Comparison of ENCODE assay signal across 28 cellular contexts in the genomic region with DNA sequence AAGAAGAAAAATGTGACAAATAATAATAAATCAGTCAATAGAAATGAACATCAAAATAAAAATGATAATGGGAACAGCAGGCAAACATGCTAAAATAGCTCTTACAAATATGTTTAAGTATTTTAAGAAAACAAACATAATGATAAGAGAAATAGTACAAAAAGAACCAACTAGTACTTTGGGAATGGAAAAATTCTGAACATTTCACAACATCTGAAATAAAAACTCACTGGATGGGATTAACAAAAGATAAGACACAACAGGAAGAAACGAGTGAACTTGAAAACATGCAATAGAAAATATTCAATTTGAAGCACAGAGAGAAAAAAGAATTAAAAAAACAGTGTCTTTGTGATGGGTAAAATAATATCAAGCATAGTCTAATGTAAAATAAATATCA.
"Had no signal": no experiment of that assay in that cellular context is flagged by ENCODE, and none has a peak within 500 bp of the region (broad histone marks: within the 10 kb centered on the region; RNA-seq: fewer than 3 reads in every experiment).

No MANE protein-coding gene starts in this region.

- DNase-seq: dermis blood vessel endothelial cell; effector memory CD4-positive, alpha-beta T cell; erythroblast; esophagus squamous epithelium; foreskin keratinocyte; hypothalamus; immature natural killer cell; left colon; natural killer cell; pancreas; retina; right lobe of liver; small intestine; stimulated activated CD4-positive, alpha-beta T cell treated with anti-CD3 and anti-CD28 coated beads, Interleukin-15, amount 100 ng/mL, for 24 hours; stimulated activated CD4-positive, alpha-beta T cell treated with anti-CD3 and anti-CD28 coated beads, Interleukin-2, amount 100 ng/mL, for 48 hours; stimulated activated naive B cell treated with anti-CD40 and anti-IgM and Interleukin-4, amounts not matched to agents 10 μg/mL and 1 μg/mL and 100 μg/mL, for 72 hours; upper lobe of left lung had no signal

- FAIRE-seq: pancreas, small intestine, urothelium cell line had no signal

- H3K9me3 ChIP-seq: neutrophil, pancreas, right lobe of liver, upper lobe of left lung had no signal

- H3K27ac Mint-ChIP-seq: immature natural killer cell; memory B cell; natural killer cell; stimulated activated naive B cell treated with anti-CD40 and anti-IgM and Interleukin-4, amounts not matched to agents 10 μg/mL and 1 μg/mL and 100 μg/mL, for 72 hours; stimulated activated naive CD8-positive, alpha-beta T cell treated with anti-CD3 and anti-CD28 coated beads, Interleukin-15, Interleukin-2, amounts not matched to agents 100 ng/mL and 50 ng/mL, for 24 hours had no signal

- H3K27me3 ChIP-seq: esophagus squamous epithelium, foreskin keratinocyte, gastroesophageal sphincter, neutrophil, pancreas, right lobe of liver, tibial nerve, upper lobe of left lung had no signal

- H3K27ac ChIP-seq: esophagus squamous epithelium, foreskin keratinocyte, gastroesophageal sphincter, neutrophil, pancreas, right lobe of liver, thoracic aorta, tibial nerve, upper lobe of left lung had no signal

- H3K4me3 Mint-ChIP-seq: central memory CD8-positive, alpha-beta T cell; immature natural killer cell; memory B cell; natural killer cell; neural crest cell; stimulated activated naive B cell treated with anti-CD40 and anti-IgM and Interleukin-4, amounts not matched to agents 10 μg/mL and 1 μg/mL and 100 μg/mL, for 72 hours; stimulated activated naive CD8-positive, alpha-beta T cell treated with anti-CD3 and anti-CD28 coated beads, Interleukin-15, Interleukin-2, amounts not matched to agents 100 ng/mL and 50 ng/mL, for 24 hours had no signal

- H3K36me3 ChIP-seq: esophagus squamous epithelium, gastroesophageal sphincter, neutrophil, pancreas, right lobe of liver, thoracic aorta, tibial nerve, upper lobe of left lung had no signal

- H3K4me1 ChIP-seq: esophagus squamous epithelium, gastroesophageal sphincter, pancreas, right lobe of liver, upper lobe of left lung had no signal

- H3K27me3 Mint-ChIP-seq: memory B cell; stimulated activated naive B cell treated with anti-CD40 and anti-IgM and Interleukin-4, amounts not matched to agents 10 μg/mL and 1 μg/mL and 100 μg/mL, for 72 hours had no signal

- ATAC-seq: foreskin keratinocyte; gastroesophageal sphincter; natural killer cell; pancreas; right lobe of liver; stimulated activated naive B cell treated with anti-CD40 and anti-IgM and Interleukin-4, amounts not matched to agents 10 μg/mL and 1 μg/mL and 100 μg/mL, for 72 hours had no signal

- H3K36me3 Mint-ChIP-seq: memory B cell; stimulated activated naive B cell treated with anti-CD40 and anti-IgM and Interleukin-4, amounts not matched to agents 10 μg/mL and 1 μg/mL and 100 μg/mL, for 72 hours had no signal

- H3K4me3 ChIP-seq: coronary artery, esophagus squamous epithelium, gastroesophageal sphincter, lung, pancreas, right lobe of liver, thoracic aorta, tibial nerve, upper lobe of left lung had no signal

- H3K4me1 Mint-ChIP-seq: central memory CD8-positive, alpha-beta T cell; immature natural killer cell; memory B cell; natural killer cell; stimulated activated naive B cell treated with anti-CD40 and anti-IgM and Interleukin-4, amounts not matched to agents 10 μg/mL and 1 μg/mL and 100 μg/mL, for 72 hours had no signal
